In genomic region chr2:197097578-197098366, GRCh38 we compare ENCODE assay signal across 10 cellular contexts.
DNase-seq lines count a peak whose midpoint lies in the region; ATAC-seq and TF ChIP-seq lines count a peak whose summit lies in the region.
"Had no signal": no experiment of that assay in that cellular context is flagged by ENCODE, and none has a peak within 500 bp of the region (broad histone marks: within the 10 kb centered on the region; RNA-seq: fewer than 3 reads in every experiment).

No MANE protein-coding gene starts in this region.

- H2AFZ ChIP-seq in fibroblast of lung (ENCODE audit: low read length) = no peak overlapping the region

- H3K9ac ChIP-seq in fibroblast of lung (ENCODE audit: insufficient read depth, low read length) = no peak overlapping the region

- no peak for ATAC-seq in HG02623 (IDR thresholded peaks at IDR 0.05; ENCODE audit: unreplicated experiment)
- no peak for ATAC-seq in GM21528 (IDR thresholded peaks at IDR 0.05; ENCODE audit: low FRiP score, unreplicated experiment)
- no peak for ATAC-seq in GM19397 (IDR thresholded peaks at IDR 0.05; ENCODE audit: unreplicated experiment)

- TF ChIP-seq CTCF in AG04450 (IDR thresholded peaks at IDR 0.05; ENCODE audit: low read depth, low read length) = no peak
- no peak for TF ChIP-seq CTCF in fibroblast of lung (conservative IDR thresholded peaks at IDR 0.05 in 1 of 2, IDR thresholded peaks at IDR 0.05 in 1 of 2; ENCODE audit: low read depth in 1 of 2, low read length in 2 of 2)
- no peak for TF ChIP-seq CTCF in nephron (IDR thresholded peaks at IDR 0.05; ENCODE audit: unreplicated experiment in 3 of 3)

- H3K4me1 ChIP-seq in fibroblast of lung (ENCODE audit: control insufficient read depth, extremely low read depth, insufficient read depth, low read length) = peaks cover 5% of the 10 kb centered on the region
- H3K4me1 ChIP-seq: Caco-2 had no signal

- H3K4me1 Mint-ChIP-seq in nephron = peaks cover 22% of the 10 kb centered on the region

- H3K9me3 ChIP-seq in AG04450 (ENCODE audit: control insufficient read depth, insufficient read depth, low read length) = no peaks in the 10 kb centered on the region
- no peaks in the 10 kb centered on the region for H3K9me3 ChIP-seq in fibroblast of lung (ENCODE audit: control insufficient read depth, insufficient read depth, low read depth, low read length)
- H3K9me3 ChIP-seq: Caco-2 had no signal

- H3K36me3 Mint-ChIP-seq in nephron (ENCODE audit: low read depth) = no peaks in the 10 kb centered on the region

- peak overlapping the region; percentile 67 to 88 (median 81) for H3K27ac Mint-ChIP-seq in nephron

- H3K79me2 ChIP-seq in fibroblast of lung (ENCODE audit: control insufficient read depth, insufficient read depth, low read length) = no peaks in the 10 kb centered on the region

- H3K27ac ChIP-seq in AG04450 (ENCODE audit: low read depth, low read length) (no peak overlapping the region), fibroblast of lung (ENCODE audit: insufficient read depth, low read length) (no peak overlapping the region)

- CTCF ChIA-PET in AG04450 (lab: Charles Lee) = interaction anchor here (1.0 to 3.3 kb wide), 4 partner anchors 10 to 93 kb away, joined by 3 to 34 read pairs (median 6); no protein-coding TSS in a partner anchor

- H3K4me3 ChIP-seq in AG04450 (ENCODE audit: low read depth, low read length) (no peak overlapping the region), fibroblast of lung (replicated peaks in 1 of 4; ENCODE audit: control extremely low read depth in 1 of 4, insufficient read depth in 1 of 4, low read depth in 3 of 4, low read length in 4 of 4) (no peak overlapping the region)

- POLR2A ChIA-PET in AG04450 (lab: Yijun Ruan, JAX) = interaction anchor here (1.0 kb wide), 1 partner anchor 9 kb away, joined by 4 read pairs; no protein-coding TSS in a partner anchor

- no peaks in the 10 kb centered on the region for H3K9me3 Mint-ChIP-seq in nephron

- peak; percentile 77 for DNase-seq in AG04450 (ENCODE audit: low read depth, low spot score)
- peak; percentile 89 for DNase-seq in NCI-H226
- peak; percentile 80 to 100 for DNase-seq in fibroblast of lung (ENCODE audit: low read depth in 2 of 2)
- DNase-seq in NOMO-1 (lab: John Stamatoyannopoulos, UW; ENCODE audit: unreplicated experiment in 2 of 2) = no peak
- DNase-seq: Caco-2, MV-4-11 had no signal

- peak overlapping the region; percentile 3 for H3K4me2 ChIP-seq in fibroblast of lung (ENCODE audit: extremely low read depth, insufficient read depth, low read length)

- no peaks in the 10 kb centered on the region for H3K27me3 Mint-ChIP-seq in nephron (ENCODE audit: low read depth)

- H3K36me3 ChIP-seq in fibroblast of lung (ENCODE audit: control insufficient read depth, insufficient read depth, low read length) = no peaks in the 10 kb centered on the region

- no peaks in the 10 kb centered on the region for H3K27me3 ChIP-seq in AG04450 (ENCODE audit: control insufficient read depth, insufficient read depth, low read length)
- H3K27me3 ChIP-seq in fibroblast of lung (ENCODE audit: control insufficient read depth, insufficient read depth, low read length) = no peaks in the 10 kb centered on the region

- H4K20me1 ChIP-seq in fibroblast of lung (ENCODE audit: control insufficient read depth, extremely low read depth, insufficient read depth, low read length) = no peaks in the 10 kb centered on the region

- H3K4me3 Mint-ChIP-seq in nephron = peak overlapping the region in 1 of 3 experiments; percentile 13

Comparison
In these comparisons a context has a peak if more than half of its experiments do, and no peak if none do; other contexts are left out.
1. DNase-seq: peak in AG04450 (single experiment), NCI-H226 (single experiment) and fibroblast of lung (2 of 2); none in NOMO-1 (0 of 2).